In the genomic region with DNA sequence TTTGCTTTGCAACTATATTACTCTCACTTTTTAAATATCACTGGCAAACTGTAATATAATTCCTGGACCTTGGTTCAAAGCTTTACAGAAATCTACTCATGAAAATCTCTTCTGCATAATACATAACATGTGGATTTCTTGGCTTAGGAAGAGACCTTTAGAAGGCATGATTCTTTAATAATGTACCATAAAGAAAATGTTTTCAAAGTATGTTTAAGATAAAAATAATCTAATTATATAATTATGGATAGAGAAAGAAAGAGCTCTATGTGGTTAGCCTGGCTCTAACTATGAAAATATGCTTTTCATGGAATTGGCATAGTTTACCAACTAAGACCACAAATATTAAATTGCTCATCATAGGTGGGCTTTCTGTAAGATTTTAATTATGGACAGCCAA, we compare ENCODE assay signal across 7 cellular contexts.
"Had no signal": no experiment of that assay in that cellular context is flagged by ENCODE, and none has a peak within 500 bp of the region (broad histone marks: within the 10 kb centered on the region; RNA-seq: fewer than 3 reads in every experiment).

No MANE protein-coding gene starts in this region.

- FAIRE-seq: GM12878, GM12891, GM12892, GM18507, GM19239 had no signal

- ATAC-seq: GM12878 had no signal

- DNase-seq: GDM1, GF-D8 had no signal

- H3K4me3 ChIP-seq: GM12878 had no signal
